Comparison of ENCODE assay signal across 26 cellular contexts in the genomic region with DNA sequence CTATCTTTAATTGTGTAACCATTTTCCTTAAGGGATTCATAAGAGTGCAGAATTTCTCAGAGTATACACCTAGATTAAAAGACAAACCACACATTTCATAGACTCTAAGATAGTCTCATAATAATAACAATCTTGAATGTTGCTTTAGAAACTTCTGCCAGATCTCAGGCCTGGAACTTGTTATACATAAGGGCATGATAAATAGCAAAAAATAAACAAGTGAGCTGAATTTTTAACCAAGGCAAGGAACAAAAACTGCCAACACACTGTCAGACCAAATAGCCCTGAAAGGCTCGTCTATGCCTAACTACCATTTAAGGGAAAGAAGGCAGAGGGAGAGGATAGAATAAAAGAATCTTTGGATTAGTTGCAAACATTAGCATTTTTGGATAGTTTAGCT.
"Had no signal": no experiment of that assay in that cellular context is flagged by ENCODE, and none has a peak within 500 bp of the region (broad histone marks: within the 10 kb centered on the region; RNA-seq: fewer than 3 reads in every experiment).

No MANE protein-coding gene starts in this region.

- H3K9me3 ChIP-seq: neutrophil had no signal

- ATAC-seq: activated naive CD4-positive, alpha-beta T cell treated with anti-CD3 and anti-CD28 coated beads, Interleukin-2, amount 50 U/mL, for 72 hours; activated T-cell treated with anti-CD3 and anti-CD28 coated beads, Interleukin-2, amount 50 U/mL, for 72 hours; stimulated activated naive CD8-positive, alpha-beta T cell treated with anti-CD3 and anti-CD28 coated beads, Interleukin-15, Interleukin-2, amounts not matched to agents 100 U/mL and 50 U/mL, for 24 hours had no signal

- H3K27ac ChIP-seq: epithelial cell of prostate, left ventricle myocardium inferior, neutrophil, spleen, thoracic aorta, VCaP had no signal

- DNase-seq: activated CD4-positive, alpha-beta T cell treated with anti-CD3 and anti-CD28 coated beads for 4 hours; activated CD4-positive, alpha-beta T cell treated with anti-CD3 and anti-CD28 coated beads, Interleukin-2, amount 50 U/mL, for 4 hours; activated naive CD4-positive, alpha-beta T cell; activated T-cell treated with anti-CD3 and anti-CD28 coated beads for 4 hours; activated T-cell treated with anti-CD3 and anti-CD28 coated beads, Interleukin-2, amount 50 U/mL, for 72 hours; anterior cingulate cortex; dermis blood vessel endothelial cell; effector CD4-positive, alpha-beta T cell; glutamatergic neuron; islet precursor cell; left ventricle myocardium inferior; naive B cell; nephron progenitor cell; retina; spleen; stimulated activated CD4-positive, alpha-beta T cell treated with anti-CD3 and anti-CD28 coated beads, Interleukin-4, amount 100 ng/mL, for 1 hour; stimulated activated naive CD8-positive, alpha-beta T cell treated with anti-CD3 and anti-CD28 coated beads, Interleukin-15, Interleukin-2, amounts not matched to agents 100 U/mL and 50 U/mL, for 24 hours; SW 1271; T-helper 9 cell; trophoblast cell had no signal

- H3K27me3 ChIP-seq: neutrophil, spleen had no signal

- H3K36me3 ChIP-seq: left ventricle myocardium inferior, neutrophil, spleen, thoracic aorta had no signal

- H3K4me1 ChIP-seq: left ventricle myocardium inferior, spleen had no signal

- H3K4me3 ChIP-seq: left ventricle myocardium inferior, lung, spleen, thoracic aorta had no signal
